ENCODE assay signal across 16 cellular contexts in the genomic region with DNA sequence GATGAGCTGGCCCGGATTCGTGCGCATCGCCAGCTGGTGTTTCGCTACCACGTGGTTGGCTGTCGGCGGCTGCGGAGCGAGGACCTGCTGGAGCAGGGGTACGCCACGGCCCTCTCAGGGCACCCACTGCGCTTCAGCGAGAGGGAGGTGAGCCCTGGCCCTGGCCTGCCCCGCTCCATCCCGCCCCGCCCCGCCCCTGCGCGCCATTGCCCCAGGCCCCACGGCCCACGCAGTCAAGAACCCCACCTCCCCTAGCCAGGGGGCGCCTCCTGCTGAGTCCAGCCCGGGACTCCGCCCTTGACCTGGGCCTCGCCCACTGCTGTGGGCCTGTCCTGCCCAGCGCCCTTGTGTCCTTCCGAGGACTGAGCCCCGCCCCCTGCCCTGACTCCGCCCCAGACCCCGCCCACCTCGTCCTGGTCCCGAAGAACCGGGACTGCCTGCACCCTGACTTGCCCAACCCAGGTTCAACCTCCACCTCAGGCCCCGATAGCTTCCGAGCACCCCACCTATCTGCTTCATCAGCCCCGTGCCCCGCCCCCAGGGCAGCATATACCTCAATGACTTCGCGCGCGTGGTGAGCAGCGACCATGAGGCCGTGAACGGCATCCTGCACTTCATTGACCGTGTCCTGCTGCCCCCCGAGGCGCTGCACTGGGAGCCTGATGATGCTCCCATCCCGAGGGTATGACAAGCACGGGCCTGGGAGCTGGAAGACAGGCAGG. TPM values are rescaled to one million over a fixed set of nuclear protein-coding genes. Genes with fewer than 3 reads are reported as not detected.
DNase-seq lines count a peak whose midpoint lies in the region; ATAC-seq and TF ChIP-seq lines count a peak whose summit lies in the region.
"Had no signal": no experiment of that assay in that cellular context is flagged by ENCODE, and none has a peak within 500 bp of the region (broad histone marks: within the 10 kb centered on the region; RNA-seq: fewer than 3 reads in every experiment).

No MANE protein-coding gene starts in this region.

- TF ChIP-seq CTCF in esophagus squamous epithelium (IDR thresholded peaks at IDR 0.05) (no peak), lower lobe of right lung (IDR thresholded peaks at IDR 0.05) (no peak), upper lobe of right lung (IDR thresholded peaks at IDR 0.05) (no peak), lower leg skin (IDR thresholded peaks at IDR 0.05) (no peak)

- H3K27me3 Mint-ChIP-seq in activated T-cell treated with anti-CD3 and anti-CD28 coated beads, Interleukin-2, amount 50 U/mL, for 4 hours (ENCODE audit: low read depth) = no peaks in the 10 kb centered on the region

- H3K4me1 ChIP-seq in esophagus squamous epithelium (peaks cover 0 to 14% (median 3%) of the 10 kb centered on the region in 3 donors), lower lobe of right lung (no peaks in the 10 kb centered on the region), upper lobe of right lung (no peaks in the 10 kb centered on the region)
- H3K4me1 ChIP-seq: A549, right lobe of liver had no signal

- H3K27me3 ChIP-seq in esophagus squamous epithelium = no peaks in the 10 kb centered on the region
- H3K27me3 ChIP-seq in lower lobe of right lung (ENCODE audit: low read depth) = no peaks in the 10 kb centered on the region
- H3K27me3 ChIP-seq in upper lobe of right lung = no peaks in the 10 kb centered on the region
- H3K27me3 ChIP-seq: right lobe of liver had no signal

- peak overlapping the region; percentile 26 for H3K4me3 Mint-ChIP-seq in activated T-cell treated with anti-CD3 and anti-CD28 coated beads, Interleukin-2, amount 50 U/mL, for 4 hours
- H3K4me3 Mint-ChIP-seq: memory B cell had no signal

- no peaks in the 10 kb centered on the region for H3K36me3 Mint-ChIP-seq in activated T-cell treated with anti-CD3 and anti-CD28 coated beads, Interleukin-2, amount 50 U/mL, for 4 hours (ENCODE audit: insufficient read depth)
- H3K36me3 Mint-ChIP-seq: memory B cell had no signal

- TF ChIP-seq POLR2A in esophagus squamous epithelium (IDR thresholded peaks at IDR 0.05) (no peak), lower leg skin (IDR thresholded peaks at IDR 0.05) (no peak)

- no peaks in the 10 kb centered on the region for H3K9me3 Mint-ChIP-seq in activated T-cell treated with anti-CD3 and anti-CD28 coated beads, Interleukin-2, amount 50 U/mL, for 4 hours
- H3K9me3 Mint-ChIP-seq: memory B cell had no signal

- intact Hi-C loops in esophagus squamous epithelium (cut with DNase I) (no loop called here), lower lobe of right lung (cut with DNase I) (no loop called here), upper lobe of right lung (cut with DNase I) (no loop called here), lower leg skin (cut with DNase I; ENCODE audit: low total_unique reads) (no loop called here)

- H3K4me3 ChIP-seq in esophagus squamous epithelium (peak overlapping the region; percentile 19 to 59 (median 28)), lower lobe of right lung (peak overlapping the region; percentile 35), upper lobe of right lung (peak overlapping the region; percentile 19), lower leg skin (ENCODE audit: low read depth, poor library complexity, severe bottlenecking) (no peak overlapping the region)
- H3K4me3 ChIP-seq: A549, PC-9, right lobe of liver had no signal

- no peak overlapping the region for H3K27ac ChIP-seq in esophagus squamous epithelium
- H3K27ac ChIP-seq in lower lobe of right lung = no peak overlapping the region
- no peak overlapping the region for H3K27ac ChIP-seq in upper lobe of right lung
- H3K27ac ChIP-seq: A549, PC-9, right lobe of liver had no signal

- H3K36me3 ChIP-seq in esophagus squamous epithelium (peaks cover 3 to 18% (median 6%) of the 10 kb centered on the region in 3 donors), lower lobe of right lung (peaks cover 48% of the 10 kb centered on the region), upper lobe of right lung (peaks cover 17% of the 10 kb centered on the region)
- H3K36me3 ChIP-seq: right lobe of liver had no signal

- no peaks in the 10 kb centered on the region for H3K9me3 ChIP-seq in esophagus squamous epithelium
- H3K9me3 ChIP-seq in lower lobe of right lung = no peaks in the 10 kb centered on the region
- H3K9me3 ChIP-seq in upper lobe of right lung = no peaks in the 10 kb centered on the region
- H3K9me3 ChIP-seq: A549, right lobe of liver had no signal

- WGBS in esophagus squamous epithelium, 2 donors = 40 to 71% methylated on average over 17 to 20 of the region's 50 CpGs
- WGBS in lower leg skin, 2 donors = 40 to 51% methylated on average over 19 to 30 of the region's 50 CpGs

- ATAC-seq in activated T-cell treated with anti-CD3 and anti-CD28 coated beads, Interleukin-2, amount 50 U/mL, for 4 hours = no peak
- peak; percentile 45 to 71 for ATAC-seq in lower lobe of right lung
- peak; percentile 66 for ATAC-seq in upper lobe of right lung

- no peak for DNase-seq in activated T-cell treated with anti-CD3 and anti-CD28 coated beads, Interleukin-2, amount 50 U/mL, for 4 hours
- no peak for DNase-seq in activated T-cell treated with anti-CD3 and anti-CD28 coated beads, Interleukin-2, amount 50 U/mL, for 48 hours
- DNase-seq in esophagus squamous epithelium (lab: John Stamatoyannopoulos, UW) (no peak), lower lobe of right lung (peak; percentile 68), upper lobe of right lung (peak; percentile 78), lower leg skin (ENCODE audit: low spot score in 2 of 2) (no peak), DMS79 (lab: John Stamatoyannopoulos, UW) (no peak)
- DNase-seq in stimulated activated CD8-positive, alpha-beta memory T cell treated with anti-CD3 and anti-CD28 coated beads, Interleukin-4, amount 100 ng/mL, for 48 hours = no peak
- DNase-seq: aorta, DND-41, KG1, NCI-H2029 treated with DMSO at 0.1 percent for 48 hours, PC-9, right lobe of liver had no signal

- no peaks in the 10 kb centered on the region for H3K4me1 Mint-ChIP-seq in activated T-cell treated with anti-CD3 and anti-CD28 coated beads, Interleukin-2, amount 50 U/mL, for 4 hours (ENCODE audit: low read depth)

RNA-seq across cellular contexts. Expression of a gene that starts 14.8 kb away (rescaled TPM):
- 10 to 100 TPM; 29.7 to 53.1 (median 42.8) TPM for total RNA-seq in activated T-cell treated with anti-CD3 and anti-CD28 coated beads, Interleukin-2, amount 50 U/mL, for 4 hours
- 10 to 100 TPM; 58.9 to 79.5 (median 70.2) TPM for total RNA-seq in esophagus squamous epithelium
- total RNA-seq in lower lobe of right lung = 28.5 TPM
- total RNA-seq in upper lobe of right lung = 39.7 TPM
- total RNA-seq in lower leg skin = 10 to 100 TPM; 40.3 to 61.4 (median 48.0) TPM

RNA-seq across cellular contexts. Expression of a gene that starts 17.5 kb away (rescaled TPM):
- 10 to 100 TPM; 22.8 to 25.7 (median 23.2) TPM for total RNA-seq in activated T-cell treated with anti-CD3 and anti-CD28 coated beads, Interleukin-2, amount 50 U/mL, for 4 hours
- total RNA-seq in esophagus squamous epithelium (1 to 10 TPM in 3 of 4 donors, under 1 TPM in 1; 0.32 to 5.1 (median 1.9) TPM), lower lobe of right lung (16.3 TPM), upper lobe of right lung (16.6 TPM), lower leg skin (10 to 100 TPM in 2 of 4 donors, 1 to 10 TPM in 2; 1.3 to 29.5 (median 6.3) TPM)

RNA-seq across cellular contexts. Expression of a gene that starts 23.7 kb away (rescaled TPM):
- under 1 TPM; 0.30 to 0.73 (median 0.40) TPM for total RNA-seq in activated T-cell treated with anti-CD3 and anti-CD28 coated beads, Interleukin-2, amount 50 U/mL, for 4 hours
- total RNA-seq in esophagus squamous epithelium (10 to 100 TPM in 3 of 4 donors, 1 to 10 TPM in 1; 5.6 to 69.4 (median 32.3) TPM), lower lobe of right lung (133 TPM), upper lobe of right lung (152 TPM), lower leg skin (10 to 100 TPM; 10.1 to 23.9 (median 12.1) TPM)

Comparison
In these comparisons a context has a peak if more than half of its experiments do, and no peak if none do; other contexts are left out.
1. ATAC-seq: peak in lower lobe of right lung (2 of 2) and upper lobe of right lung (single experiment); none in activated T-cell treated with anti-CD3 and anti-CD28 coated beads, Interleukin-2, amount 50 U/mL, for 4 hours (0 of 2).
2. DNase-seq: peak in lower lobe of right lung (single experiment) and upper lobe of right lung (single experiment); none in activated T-cell treated with anti-CD3 and anti-CD28 coated beads, Interleukin-2, amount 50 U/mL, for 4 hours (single experiment), activated T-cell treated with anti-CD3 and anti-CD28 coated beads, Interleukin-2, amount 50 U/mL, for 48 hours (0 of 2), esophagus squamous epithelium (single experiment), lower leg skin (0 of 2), stimulated activated CD8-positive, alpha-beta memory T cell treated with anti-CD3 and anti-CD28 coated beads, Interleukin-4, amount 100 ng/mL, for 48 hours (single experiment) and DMS79 (single experiment).